ENCODE assay signal across 1 cellular context in genomic region chr6:25278557-25278913, GRCh38.
TF ChIP-seq lines count a peak whose summit lies in the region.

No MANE protein-coding gene starts in this region.

TF ChIP-seq in HCT116, 20 proteins besides CTCF, POLR2A, EP300 and RAD21:
- TF ChIP-seq, protein P1, sequence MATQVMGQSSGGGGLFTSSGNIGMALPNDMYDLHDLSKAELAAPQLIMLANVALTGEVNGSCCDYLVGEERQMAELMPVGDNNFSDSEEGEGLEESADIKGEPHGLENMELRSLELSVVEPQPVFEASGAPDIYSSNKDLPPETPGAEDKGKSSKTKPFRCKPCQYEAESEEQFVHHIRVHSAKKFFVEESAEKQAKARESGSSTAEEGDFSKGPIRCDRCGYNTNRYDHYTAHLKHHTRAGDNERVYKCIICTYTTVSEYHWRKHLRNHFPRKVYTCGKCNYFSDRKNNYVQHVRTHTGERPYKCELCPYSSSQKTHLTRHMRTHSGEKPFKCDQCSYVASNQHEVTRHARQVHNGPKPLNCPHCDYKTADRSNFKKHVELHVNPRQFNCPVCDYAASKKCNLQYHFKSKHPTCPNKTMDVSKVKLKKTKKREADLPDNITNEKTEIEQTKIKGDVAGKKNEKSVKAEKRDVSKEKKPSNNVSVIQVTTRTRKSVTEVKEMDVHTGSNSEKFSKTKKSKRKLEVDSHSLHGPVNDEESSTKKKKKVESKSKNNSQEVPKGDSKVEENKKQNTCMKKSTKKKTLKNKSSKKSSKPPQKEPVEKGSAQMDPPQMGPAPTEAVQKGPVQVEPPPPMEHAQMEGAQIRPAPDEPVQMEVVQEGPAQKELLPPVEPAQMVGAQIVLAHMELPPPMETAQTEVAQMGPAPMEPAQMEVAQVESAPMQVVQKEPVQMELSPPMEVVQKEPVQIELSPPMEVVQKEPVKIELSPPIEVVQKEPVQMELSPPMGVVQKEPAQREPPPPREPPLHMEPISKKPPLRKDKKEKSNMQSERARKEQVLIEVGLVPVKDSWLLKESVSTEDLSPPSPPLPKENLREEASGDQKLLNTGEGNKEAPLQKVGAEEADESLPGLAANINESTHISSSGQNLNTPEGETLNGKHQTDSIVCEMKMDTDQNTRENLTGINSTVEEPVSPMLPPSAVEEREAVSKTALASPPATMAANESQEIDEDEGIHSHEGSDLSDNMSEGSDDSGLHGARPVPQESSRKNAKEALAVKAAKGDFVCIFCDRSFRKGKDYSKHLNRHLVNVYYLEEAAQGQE (IDR thresholded peaks at IDR 0.05; ENCODE audit: low read depth): no peak
- TF ChIP-seq, protein P2, sequence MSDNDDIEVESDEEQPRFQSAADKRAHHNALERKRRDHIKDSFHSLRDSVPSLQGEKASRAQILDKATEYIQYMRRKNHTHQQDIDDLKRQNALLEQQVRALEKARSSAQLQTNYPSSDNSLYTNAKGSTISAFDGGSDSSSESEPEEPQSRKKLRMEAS (IDR thresholded peaks at IDR 0.05): peak; percentile 29; the same call in 1 of the 2 replicates
TF ChIP-seq in HCT116: peak in this region for 1.
